Comparison of ENCODE assay signal across 1 cellular context in the genomic region with DNA sequence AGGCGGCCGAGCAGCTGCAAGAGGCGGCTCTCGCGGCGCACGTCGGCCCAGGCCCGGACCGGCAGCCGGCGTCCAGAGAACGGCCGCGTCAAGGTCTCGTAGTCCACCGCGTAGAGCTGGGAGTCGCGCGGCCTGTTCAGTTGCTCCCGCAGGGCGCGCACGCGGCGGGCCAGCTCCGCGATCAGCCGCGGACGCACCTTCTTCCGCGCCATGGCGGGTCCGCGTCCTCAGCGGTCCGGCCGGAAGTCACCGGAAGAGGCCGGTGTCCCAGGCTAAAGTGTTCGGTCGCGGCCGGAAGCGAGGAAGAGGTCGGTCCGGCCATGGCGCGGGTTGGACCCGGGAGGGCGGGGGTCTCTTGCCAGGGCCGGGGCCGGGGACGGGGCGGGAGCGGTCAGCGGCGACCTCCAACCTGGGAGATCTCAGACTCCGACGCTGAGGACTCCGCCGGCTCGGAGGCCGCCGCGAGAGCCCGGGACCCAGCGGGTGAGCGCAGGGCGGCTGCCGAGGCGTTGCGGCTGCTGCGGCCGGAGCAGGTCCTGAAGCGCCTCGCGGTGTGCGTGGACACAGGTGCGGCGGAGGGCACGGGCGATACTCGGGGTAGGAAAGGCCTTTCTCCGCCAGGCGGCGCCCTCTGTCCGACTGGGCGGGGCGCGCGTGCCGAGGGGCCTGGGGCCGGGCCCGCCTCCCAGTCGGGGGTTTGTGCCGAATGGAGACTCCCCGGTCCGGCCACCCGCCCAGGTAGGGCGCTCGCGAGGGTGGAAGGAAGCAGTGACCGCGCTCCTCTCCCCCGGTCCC.
TF ChIP-seq lines count a peak whose summit lies in the region.

A gene (minus strand): TSS at position 227 of the 795 bp plus-strand sequence. CDS start 15 bp downstream, at position 212.

TF ChIP-seq in HepG2, 621 proteins besides CTCF, POLR2A, EP300 and RAD21 (continued from another document and continues in another):
- TF ChIP-seq, protein P1, sequence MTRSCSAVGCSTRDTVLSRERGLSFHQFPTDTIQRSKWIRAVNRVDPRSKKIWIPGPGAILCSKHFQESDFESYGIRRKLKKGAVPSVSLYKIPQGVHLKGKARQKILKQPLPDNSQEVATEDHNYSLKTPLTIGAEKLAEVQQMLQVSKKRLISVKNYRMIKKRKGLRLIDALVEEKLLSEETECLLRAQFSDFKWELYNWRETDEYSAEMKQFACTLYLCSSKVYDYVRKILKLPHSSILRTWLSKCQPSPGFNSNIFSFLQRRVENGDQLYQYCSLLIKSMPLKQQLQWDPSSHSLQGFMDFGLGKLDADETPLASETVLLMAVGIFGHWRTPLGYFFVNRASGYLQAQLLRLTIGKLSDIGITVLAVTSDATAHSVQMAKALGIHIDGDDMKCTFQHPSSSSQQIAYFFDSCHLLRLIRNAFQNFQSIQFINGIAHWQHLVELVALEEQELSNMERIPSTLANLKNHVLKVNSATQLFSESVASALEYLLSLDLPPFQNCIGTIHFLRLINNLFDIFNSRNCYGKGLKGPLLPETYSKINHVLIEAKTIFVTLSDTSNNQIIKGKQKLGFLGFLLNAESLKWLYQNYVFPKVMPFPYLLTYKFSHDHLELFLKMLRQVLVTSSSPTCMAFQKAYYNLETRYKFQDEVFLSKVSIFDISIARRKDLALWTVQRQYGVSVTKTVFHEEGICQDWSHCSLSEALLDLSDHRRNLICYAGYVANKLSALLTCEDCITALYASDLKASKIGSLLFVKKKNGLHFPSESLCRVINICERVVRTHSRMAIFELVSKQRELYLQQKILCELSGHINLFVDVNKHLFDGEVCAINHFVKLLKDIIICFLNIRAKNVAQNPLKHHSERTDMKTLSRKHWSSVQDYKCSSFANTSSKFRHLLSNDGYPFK (CRISPR knock-in tag; IDR thresholded peaks at IDR 0.05; ENCODE audit: borderline replicate concordance) = peak; percentile 81
- TF ChIP-seq HOXA7 (CRISPR knock-in tag; IDR thresholded peaks at IDR 0.05) = 0 out of 2 replicates have a peak, but pooled peaks have one; percentile 54
- TF ChIP-seq ZNF451 (CRISPR knock-in tag; IDR thresholded peaks at IDR 0.05) = peak; percentile 49; the same call in 1 of the 2 replicates
- no peak for TF ChIP-seq ZNF382 (CRISPR knock-in tag; IDR thresholded peaks at IDR 0.05; ENCODE audit: borderline replicate concordance)
- peak; percentile 78; the same call in 2 of the 3 replicates for TF ChIP-seq MXI1 (IDR thresholded peaks at IDR 0.05; ENCODE audit: borderline replicate concordance, low read depth, low read length)
- TF ChIP-seq, protein P2, sequence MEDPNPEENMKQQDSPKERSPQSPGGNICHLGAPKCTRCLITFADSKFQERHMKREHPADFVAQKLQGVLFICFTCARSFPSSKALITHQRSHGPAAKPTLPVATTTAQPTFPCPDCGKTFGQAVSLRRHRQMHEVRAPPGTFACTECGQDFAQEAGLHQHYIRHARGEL (CRISPR knock-in tag; IDR thresholded peaks at IDR 0.05) = no peak
- peak; percentile 89; the same call in 1 of the 2 replicates for TF ChIP-seq ZSCAN20 (CRISPR knock-in tag; IDR thresholded peaks at IDR 0.05; ENCODE audit: borderline replicate concordance)
- TF ChIP-seq, protein P3, sequence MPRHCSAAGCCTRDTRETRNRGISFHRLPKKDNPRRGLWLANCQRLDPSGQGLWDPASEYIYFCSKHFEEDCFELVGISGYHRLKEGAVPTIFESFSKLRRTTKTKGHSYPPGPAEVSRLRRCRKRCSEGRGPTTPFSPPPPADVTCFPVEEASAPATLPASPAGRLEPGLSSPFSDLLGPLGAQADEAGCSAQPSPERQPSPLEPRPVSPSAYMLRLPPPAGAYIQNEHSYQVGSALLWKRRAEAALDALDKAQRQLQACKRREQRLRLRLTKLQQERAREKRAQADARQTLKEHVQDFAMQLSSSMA (CRISPR knock-in tag; IDR thresholded peaks at IDR 0.05) = no peak
- TF ChIP-seq, protein P4, sequence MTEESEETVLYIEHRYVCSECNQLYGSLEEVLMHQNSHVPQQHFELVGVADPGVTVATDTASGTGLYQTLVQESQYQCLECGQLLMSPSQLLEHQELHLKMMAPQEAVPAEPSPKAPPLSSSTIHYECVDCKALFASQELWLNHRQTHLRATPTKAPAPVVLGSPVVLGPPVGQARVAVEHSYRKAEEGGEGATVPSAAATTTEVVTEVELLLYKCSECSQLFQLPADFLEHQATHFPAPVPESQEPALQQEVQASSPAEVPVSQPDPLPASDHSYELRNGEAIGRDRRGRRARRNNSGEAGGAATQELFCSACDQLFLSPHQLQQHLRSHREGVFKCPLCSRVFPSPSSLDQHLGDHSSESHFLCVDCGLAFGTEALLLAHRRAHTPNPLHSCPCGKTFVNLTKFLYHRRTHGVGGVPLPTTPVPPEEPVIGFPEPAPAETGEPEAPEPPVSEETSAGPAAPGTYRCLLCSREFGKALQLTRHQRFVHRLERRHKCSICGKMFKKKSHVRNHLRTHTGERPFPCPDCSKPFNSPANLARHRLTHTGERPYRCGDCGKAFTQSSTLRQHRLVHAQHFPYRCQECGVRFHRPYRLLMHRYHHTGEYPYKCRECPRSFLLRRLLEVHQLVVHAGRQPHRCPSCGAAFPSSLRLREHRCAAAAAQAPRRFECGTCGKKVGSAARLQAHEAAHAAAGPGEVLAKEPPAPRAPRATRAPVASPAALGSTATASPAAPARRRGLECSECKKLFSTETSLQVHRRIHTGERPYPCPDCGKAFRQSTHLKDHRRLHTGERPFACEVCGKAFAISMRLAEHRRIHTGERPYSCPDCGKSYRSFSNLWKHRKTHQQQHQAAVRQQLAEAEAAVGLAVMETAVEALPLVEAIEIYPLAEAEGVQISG (CRISPR knock-in tag; IDR thresholded peaks at IDR 0.05) = peak; percentile 95
- TF ChIP-seq, protein P5, sequence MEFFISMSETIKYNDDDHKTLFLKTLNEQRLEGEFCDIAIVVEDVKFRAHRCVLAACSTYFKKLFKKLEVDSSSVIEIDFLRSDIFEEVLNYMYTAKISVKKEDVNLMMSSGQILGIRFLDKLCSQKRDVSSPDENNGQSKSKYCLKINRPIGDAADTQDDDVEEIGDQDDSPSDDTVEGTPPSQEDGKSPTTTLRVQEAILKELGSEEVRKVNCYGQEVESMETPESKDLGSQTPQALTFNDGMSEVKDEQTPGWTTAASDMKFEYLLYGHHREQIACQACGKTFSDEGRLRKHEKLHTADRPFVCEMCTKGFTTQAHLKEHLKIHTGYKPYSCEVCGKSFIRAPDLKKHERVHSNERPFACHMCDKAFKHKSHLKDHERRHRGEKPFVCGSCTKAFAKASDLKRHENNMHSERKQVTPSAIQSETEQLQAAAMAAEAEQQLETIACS (CRISPR knock-in tag; IDR thresholded peaks at IDR 0.05) = peak; percentile 74
- TF ChIP-seq, protein P6, sequence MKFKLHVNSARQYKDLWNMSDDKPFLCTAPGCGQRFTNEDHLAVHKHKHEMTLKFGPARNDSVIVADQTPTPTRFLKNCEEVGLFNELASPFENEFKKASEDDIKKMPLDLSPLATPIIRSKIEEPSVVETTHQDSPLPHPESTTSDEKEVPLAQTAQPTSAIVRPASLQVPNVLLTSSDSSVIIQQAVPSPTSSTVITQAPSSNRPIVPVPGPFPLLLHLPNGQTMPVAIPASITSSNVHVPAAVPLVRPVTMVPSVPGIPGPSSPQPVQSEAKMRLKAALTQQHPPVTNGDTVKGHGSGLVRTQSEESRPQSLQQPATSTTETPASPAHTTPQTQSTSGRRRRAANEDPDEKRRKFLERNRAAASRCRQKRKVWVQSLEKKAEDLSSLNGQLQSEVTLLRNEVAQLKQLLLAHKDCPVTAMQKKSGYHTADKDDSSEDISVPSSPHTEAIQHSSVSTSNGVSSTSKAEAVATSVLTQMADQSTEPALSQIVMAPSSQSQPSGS (CRISPR knock-in tag; IDR thresholded peaks at IDR 0.05) = peak; percentile 92; the same call in 1 of the 2 replicates
- 0 out of 2 replicates have a peak, but pooled peaks have one; percentile 66 for TF ChIP-seq KDM3A (CRISPR knock-in tag; IDR thresholded peaks at IDR 0.05; ENCODE audit: low read depth)
- TF ChIP-seq, protein P7, sequence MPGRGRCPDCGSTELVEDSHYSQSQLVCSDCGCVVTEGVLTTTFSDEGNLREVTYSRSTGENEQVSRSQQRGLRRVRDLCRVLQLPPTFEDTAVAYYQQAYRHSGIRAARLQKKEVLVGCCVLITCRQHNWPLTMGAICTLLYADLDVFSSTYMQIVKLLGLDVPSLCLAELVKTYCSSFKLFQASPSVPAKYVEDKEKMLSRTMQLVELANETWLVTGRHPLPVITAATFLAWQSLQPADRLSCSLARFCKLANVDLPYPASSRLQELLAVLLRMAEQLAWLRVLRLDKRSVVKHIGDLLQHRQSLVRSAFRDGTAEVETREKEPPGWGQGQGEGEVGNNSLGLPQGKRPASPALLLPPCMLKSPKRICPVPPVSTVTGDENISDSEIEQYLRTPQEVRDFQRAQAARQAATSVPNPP (CRISPR knock-in tag; IDR thresholded peaks at IDR 0.05) = peak; percentile 45; the same call in 1 of the 2 replicates
- TF ChIP-seq ZNF224 (CRISPR knock-in tag; IDR thresholded peaks at IDR 0.05) = peak; percentile 81
- peak; percentile 24; the same call in 1 of the 2 replicates for TF ChIP-seq MYNN (CRISPR knock-in tag; IDR thresholded peaks at IDR 0.05; ENCODE audit: low read depth)
- TF ChIP-seq SSRP1 (CRISPR knock-in tag; IDR thresholded peaks at IDR 0.05) = no peak
- TF ChIP-seq CREM (IDR thresholded peaks at IDR 0.05) = no peak
- no peak for TF ChIP-seq CREM (CRISPR knock-in tag; IDR thresholded peaks at IDR 0.05)
- TF ChIP-seq SNAPC2 (CRISPR knock-in tag; IDR thresholded peaks at IDR 0.05) = peak; percentile 32; the same call in 1 of the 2 replicates
- peak; percentile 97 for TF ChIP-seq GATAD1 (CRISPR knock-in tag; IDR thresholded peaks at IDR 0.05)
- TF ChIP-seq BHLHE40 (IDR thresholded peaks at IDR 0.05; ENCODE audit: low read length) = peak; percentile 87
- no peak for TF ChIP-seq MBNL3 (CRISPR knock-in tag; conservative IDR thresholded peaks at IDR 0.05)
- peak; percentile 7 for TF ChIP-seq SKI (IDR thresholded peaks at IDR 0.05; ENCODE audit: partially characterized antibody)
- no peak for TF ChIP-seq ZNF572 (CRISPR knock-in tag; IDR thresholded peaks at IDR 0.05)
- no peak for TF ChIP-seq DNMT3B (CRISPR knock-in tag; conservative IDR thresholded peaks at IDR 0.05)
- no peak for TF ChIP-seq CC2D1A (CRISPR knock-in tag; IDR thresholded peaks at IDR 0.05)
- TF ChIP-seq ZNF33B (CRISPR knock-in tag; IDR thresholded peaks at IDR 0.05) = no peak
- TF ChIP-seq ZMYM2 (CRISPR knock-in tag; IDR thresholded peaks at IDR 0.05) = 0 out of 2 replicates have a peak, but pooled peaks have one; percentile 51
- peak; percentile 21; the same call in 1 of the 2 replicates for TF ChIP-seq CHD2 (IDR thresholded peaks at IDR 0.05; ENCODE audit: low read depth, low read length)
- TF ChIP-seq ZNF337 (CRISPR knock-in tag; IDR thresholded peaks at IDR 0.05; ENCODE audit: borderline replicate concordance, low read depth) = no peak
- TF ChIP-seq, protein P8, sequence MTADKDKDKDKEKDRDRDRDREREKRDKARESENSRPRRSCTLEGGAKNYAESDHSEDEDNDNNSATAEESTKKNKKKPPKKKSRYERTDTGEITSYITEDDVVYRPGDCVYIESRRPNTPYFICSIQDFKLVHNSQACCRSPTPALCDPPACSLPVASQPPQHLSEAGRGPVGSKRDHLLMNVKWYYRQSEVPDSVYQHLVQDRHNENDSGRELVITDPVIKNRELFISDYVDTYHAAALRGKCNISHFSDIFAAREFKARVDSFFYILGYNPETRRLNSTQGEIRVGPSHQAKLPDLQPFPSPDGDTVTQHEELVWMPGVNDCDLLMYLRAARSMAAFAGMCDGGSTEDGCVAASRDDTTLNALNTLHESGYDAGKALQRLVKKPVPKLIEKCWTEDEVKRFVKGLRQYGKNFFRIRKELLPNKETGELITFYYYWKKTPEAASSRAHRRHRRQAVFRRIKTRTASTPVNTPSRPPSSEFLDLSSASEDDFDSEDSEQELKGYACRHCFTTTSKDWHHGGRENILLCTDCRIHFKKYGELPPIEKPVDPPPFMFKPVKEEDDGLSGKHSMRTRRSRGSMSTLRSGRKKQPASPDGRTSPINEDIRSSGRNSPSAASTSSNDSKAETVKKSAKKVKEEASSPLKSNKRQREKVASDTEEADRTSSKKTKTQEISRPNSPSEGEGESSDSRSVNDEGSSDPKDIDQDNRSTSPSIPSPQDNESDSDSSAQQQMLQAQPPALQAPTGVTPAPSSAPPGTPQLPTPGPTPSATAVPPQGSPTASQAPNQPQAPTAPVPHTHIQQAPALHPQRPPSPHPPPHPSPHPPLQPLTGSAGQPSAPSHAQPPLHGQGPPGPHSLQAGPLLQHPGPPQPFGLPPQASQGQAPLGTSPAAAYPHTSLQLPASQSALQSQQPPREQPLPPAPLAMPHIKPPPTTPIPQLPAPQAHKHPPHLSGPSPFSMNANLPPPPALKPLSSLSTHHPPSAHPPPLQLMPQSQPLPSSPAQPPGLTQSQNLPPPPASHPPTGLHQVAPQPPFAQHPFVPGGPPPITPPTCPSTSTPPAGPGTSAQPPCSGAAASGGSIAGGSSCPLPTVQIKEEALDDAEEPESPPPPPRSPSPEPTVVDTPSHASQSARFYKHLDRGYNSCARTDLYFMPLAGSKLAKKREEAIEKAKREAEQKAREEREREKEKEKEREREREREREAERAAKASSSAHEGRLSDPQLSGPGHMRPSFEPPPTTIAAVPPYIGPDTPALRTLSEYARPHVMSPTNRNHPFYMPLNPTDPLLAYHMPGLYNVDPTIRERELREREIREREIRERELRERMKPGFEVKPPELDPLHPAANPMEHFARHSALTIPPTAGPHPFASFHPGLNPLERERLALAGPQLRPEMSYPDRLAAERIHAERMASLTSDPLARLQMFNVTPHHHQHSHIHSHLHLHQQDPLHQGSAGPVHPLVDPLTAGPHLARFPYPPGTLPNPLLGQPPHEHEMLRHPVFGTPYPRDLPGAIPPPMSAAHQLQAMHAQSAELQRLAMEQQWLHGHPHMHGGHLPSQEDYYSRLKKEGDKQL (CRISPR knock-in tag; IDR thresholded peaks at IDR 0.05; ENCODE audit: low read depth) = no peak
- peak; percentile 62 for TF ChIP-seq PHF21A (CRISPR knock-in tag; IDR thresholded peaks at IDR 0.05)
- peak; percentile 67 for TF ChIP-seq ZNF670 (CRISPR knock-in tag; IDR thresholded peaks at IDR 0.05; ENCODE audit: borderline replicate concordance)
- TF ChIP-seq, protein P9, sequence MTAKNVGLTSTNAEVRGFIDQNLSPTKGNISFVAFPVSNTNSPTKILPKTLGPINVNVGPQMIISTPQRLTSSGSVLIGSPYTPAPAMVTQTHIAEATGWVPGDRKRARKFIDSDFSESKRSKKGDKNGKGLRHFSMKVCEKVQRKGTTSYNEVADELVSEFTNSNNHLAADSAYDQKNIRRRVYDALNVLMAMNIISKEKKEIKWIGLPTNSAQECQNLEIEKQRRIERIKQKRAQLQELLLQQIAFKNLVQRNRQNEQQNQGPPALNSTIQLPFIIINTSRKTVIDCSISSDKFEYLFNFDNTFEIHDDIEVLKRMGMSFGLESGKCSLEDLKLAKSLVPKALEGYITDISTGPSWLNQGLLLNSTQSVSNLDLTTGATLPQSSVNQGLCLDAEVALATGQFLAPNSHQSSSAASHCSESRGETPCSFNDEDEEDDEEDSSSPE (CRISPR knock-in tag; IDR thresholded peaks at IDR 0.05) = peak; percentile 81; the same call in 1 of the 2 replicates
- 0 out of 2 replicates have a peak, but pooled peaks have one; percentile 46 for TF ChIP-seq PAX8 (CRISPR knock-in tag; IDR thresholded peaks at IDR 0.05; ENCODE audit: borderline replicate concordance)
- no peak for TF ChIP-seq ZNF83 (CRISPR knock-in tag; IDR thresholded peaks at IDR 0.05; ENCODE audit: borderline replicate concordance)
